15 cellular contexts compared by ENCODE assay signal in genomic region chr21:37402251-37402867, GRCh38.
"Had no signal": no experiment of that assay in that cellular context is flagged by ENCODE, and none has a peak within 500 bp of the region (broad histone marks: within the 10 kb centered on the region; RNA-seq: fewer than 3 reads in every experiment).

No MANE protein-coding gene starts in this region.

- H3K27ac Mint-ChIP-seq: neural progenitor cell; T-helper 2 cell treated with Interferon-gamma antibody and Interleukin-4, amounts not matched to agents 5 μg/mL and 100 μg/mL, for 36 hours had no signal

- H3K4me2 ChIP-seq: neural progenitor cell had no signal

- ATAC-seq: gastrocnemius medialis; left ventricle myocardium superior; stimulated activated naive CD8-positive, alpha-beta T cell treated with anti-CD3 and anti-CD28 coated beads, Interleukin-15, Interleukin-2, amounts not matched to agents 100 U/mL and 50 U/mL, for 24 hours; upper lobe of right lung had no signal

- DNase-seq: activated CD4-positive, alpha-beta T cell treated with anti-CD3 and anti-CD28 coated beads for 4 hours; activated gamma-delta T cell treated with Interleukin-2 at 50 U/mL for 16 hours; activated T-cell treated with anti-CD3 and anti-CD28 coated beads, Interleukin-2, amount 50 U/mL, for 4 hours; effector memory CD4-positive, alpha-beta T cell; gastrocnemius medialis; kidney; left ventricle myocardium superior; mesendoderm; upper lobe of right lung had no signal

- H3K9ac ChIP-seq: neural progenitor cell, parathyroid adenoma had no signal

- H3K4me3 ChIP-seq: gastrocnemius medialis, neural progenitor cell, upper lobe of right lung had no signal

- H3K4me3 Mint-ChIP-seq: activated T-cell treated with anti-CD3 and anti-CD28 coated beads, Interleukin-2, amount 50 U/mL, for 4 hours; neural progenitor cell; T-helper 2 cell treated with Interferon-gamma antibody and Interleukin-4, amounts not matched to agents 5 μg/mL and 100 μg/mL, for 36 hours had no signal

- H3K36me3 ChIP-seq: gastrocnemius medialis, neural progenitor cell, upper lobe of right lung had no signal

- H3K27me3 ChIP-seq: gastrocnemius medialis, neural progenitor cell, upper lobe of right lung had no signal

- FAIRE-seq: kidney had no signal

- H3K9me3 ChIP-seq: gastrocnemius medialis had no signal

- H2AFZ ChIP-seq: neural progenitor cell, parathyroid adenoma had no signal

- H3K27ac ChIP-seq: epithelial cell of prostate, gastrocnemius medialis, neural progenitor cell, parathyroid adenoma, upper lobe of right lung, VCaP had no signal
